In the genomic region with DNA sequence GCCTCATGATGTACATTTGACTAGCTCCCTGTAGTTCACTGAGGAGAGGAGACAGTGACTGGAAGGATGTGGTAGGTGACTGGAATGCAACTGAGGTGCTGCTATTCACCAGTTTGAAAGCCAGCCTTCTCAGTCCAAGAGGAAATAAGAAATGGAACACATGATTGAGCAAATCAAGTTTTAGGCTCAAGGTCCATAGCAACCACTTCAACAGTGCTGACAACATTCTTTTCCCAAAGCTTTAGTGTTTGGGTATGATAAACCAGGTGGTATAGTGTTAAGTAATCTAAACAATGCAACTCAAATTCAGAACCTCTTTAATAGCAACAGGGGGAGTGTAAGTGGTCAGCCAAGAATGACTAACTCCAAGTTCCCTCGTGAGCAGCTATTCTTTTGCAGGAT, we compare ENCODE assay signal across 9 cellular contexts. TPM values are rescaled to one million over a fixed set of nuclear protein-coding genes. Genes with fewer than 3 reads are reported as not detected.
DNase-seq lines count a peak whose midpoint lies in the region; ATAC-seq, FAIRE-seq and TF ChIP-seq lines count a peak whose summit lies in the region.
"Had no signal": no experiment of that assay in that cellular context is flagged by ENCODE, and none has a peak within 500 bp of the region (broad histone marks: within the 10 kb centered on the region; RNA-seq: fewer than 3 reads in every experiment).

No MANE protein-coding gene starts in this region.

- TF ChIP-seq CTCF in MCF 10A (IDR thresholded peaks at IDR 0.05; ENCODE audit: unreplicated experiment) (no peak), kidney (IDR thresholded peaks at IDR 0.05; ENCODE audit: borderline replicate concordance, extremely low read depth, insufficient read depth) (no peak)

- peak overlapping the region; percentile 56 to 76 for H3K27ac ChIP-seq in kidney (ENCODE audit: low read depth in 2 of 2, low read length in 2 of 2)
- H3K27ac ChIP-seq in temporal lobe (ENCODE audit: low read depth, low read length) = peak overlapping the region; percentile 2

- no peaks in the 10 kb centered on the region for H3K36me3 ChIP-seq in kidney (ENCODE audit: control insufficient read depth in 1 of 2, insufficient read depth in 2 of 2, low read length in 2 of 2)

- H3K9me3 ChIP-seq in kidney (ENCODE audit: control insufficient read depth in 1 of 2, low read length in 2 of 2) = no peaks in the 10 kb centered on the region

- H3K27ac Mint-ChIP-seq in MCF 10A (ENCODE audit: low read depth, unreplicated experiment) = no peak overlapping the region

- CTCF ChIA-PET in MCF 10A (lab: Yijun Ruan, JAX) = interaction anchor here (0.6 to 1.7 kb wide), 4 partner anchors 16 to 214 kb away, joined by 3 to 5 read pairs (median 3); no protein-coding TSS in a partner anchor

- H3K4me1 ChIP-seq in kidney (ENCODE audit: control insufficient read depth in 1 of 2, insufficient read depth in 1 of 2, low read depth in 1 of 2, low read length in 2 of 2) = peaks cover 12 to 27% of the 10 kb centered on the region in 2 donors

- no peaks in the 10 kb centered on the region for H3K9me3 Mint-ChIP-seq in MCF 10A (ENCODE audit: unreplicated experiment)

- intact Hi-C loops in MCF 10A (cut with micrococcal nuclease) = no loop called here
- intact Hi-C loops in kidney (cut with DNase I) = no loop called here

- H3K36me3 Mint-ChIP-seq in MCF 10A (ENCODE audit: insufficient read depth, unreplicated experiment) = peaks cover 6% of the 10 kb centered on the region

- FAIRE-seq in HTR-8/SVneo (lab: Jason Lieb, UNC) (peak; percentile 4), kidney (lab: Jason Lieb, UNC) (no peak)

- no peaks in the 10 kb centered on the region for H3K27me3 Mint-ChIP-seq in MCF 10A (ENCODE audit: insufficient read depth, unreplicated experiment)

- no TSS peak for BruUV-seq in MCF 10A (replicated peaks; lab: Mats Ljungman, UMichigan)

- POLR2A ChIA-PET in MCF 10A (lab: Yijun Ruan, JAX) = interaction anchor here (0.5 to 2.4 kb wide), 5 partner anchors 9 to 75 kb away, joined by 3 to 7 read pairs (median 6); a partner anchor contains a TSS

- H3K4me3 ChIP-seq in kidney (ENCODE audit: low read length in 2 of 2) = no peak overlapping the region

- no peak overlapping the region for H3K4me3 Mint-ChIP-seq in MCF 10A (ENCODE audit: unreplicated experiment)

- DNase-seq in HTR-8/SVneo (ENCODE audit: insufficient read length, low spot score) (no peak), MCF 10A (ENCODE audit: unreplicated experiment) (peak; percentile 48), kidney (no peak), SIG-M5 (lab: John Stamatoyannopoulos, UW) (no peak), retina (no peak), Kasumi-1 (lab: John Stamatoyannopoulos, UW) (no peak)
- DNase-seq: NCI-H1092 treated with DMSO at 0.1 percent for 48 hours had no signal

- peaks cover 18% of the 10 kb centered on the region for H3K4me1 Mint-ChIP-seq in MCF 10A (ENCODE audit: insufficient read depth, unreplicated experiment)

- H3K9ac ChIP-seq in kidney (ENCODE audit: low read length in 2 of 2) = no peak overlapping the region

- no peak for ATAC-seq in GM19463 (IDR thresholded peaks at IDR 0.05; ENCODE audit: unreplicated experiment)

RNA-seq across cellular contexts. Expression of a gene that starts 9.2 kb away (rescaled TPM):
- total RNA-seq in MCF 10A (2022) (23.8 and 34.1 TPM in 2 replicates), kidney (153 TPM), temporal lobe (28.5 TPM)
- polyA plus RNA-seq in kidney (ENCODE audit: insufficient read depth, low read depth, low replicate concordance) = 24.7 TPM

RNA-seq across cellular contexts. Expression of a gene that starts 32.3 kb away (rescaled TPM):
- total RNA-seq in MCF 10A (2022) (16.5 and 18.9 TPM in 2 replicates), kidney (31.6 TPM), temporal lobe (0.49 TPM)
- polyA plus RNA-seq in kidney (ENCODE audit: insufficient read depth, low read depth, low replicate concordance) = 29.4 TPM

RNA-seq across cellular contexts. Expression of a gene that starts 58.3 kb away (rescaled TPM):
- total RNA-seq in MCF 10A (2022) = not detected in 2 replicates
- 0.50 TPM for total RNA-seq in kidney
- 0.32 TPM for polyA plus RNA-seq in kidney (ENCODE audit: insufficient read depth, low read depth, low replicate concordance)
- total RNA-seq in temporal lobe = 3.7 TPM

Comparison
In these comparisons a context has a peak if more than half of its experiments do, and no peak if none do; other contexts are left out.
1. RNA of a gene that starts 32.3 kb away (total RNA-seq): 31.6 TPM in kidney (single experiment) and 16.5 to 18.9 TPM in MCF 10A; 0.49 TPM in temporal lobe (single experiment); every median in the first group is over 10 times any median in the second.